28 cellular contexts compared by ENCODE assay signal in genomic region chr12:41362511-41362910, GRCh38.
"Had no signal": no experiment of that assay in that cellular context is flagged by ENCODE, and none has a peak within 500 bp of the region (broad histone marks: within the 10 kb centered on the region; RNA-seq: fewer than 3 reads in every experiment).

No MANE protein-coding gene starts in this region.

- H3K4me1 ChIP-seq: pancreas, prostate gland, spleen, suprapubic skin, testis, transverse colon, upper lobe of right lung, uterus had no signal

- H3K27me3 Mint-ChIP-seq: naive B cell; natural killer cell treated with Interleukin-12 subunit alpha and Interleukin-12 subunit beta and Interleukin-15 and Interleukin-18, amount 100 ng/mL, for 72 hours; stimulated activated memory B cell treated with anti-CD40 and anti-IgM and Interleukin-4, amounts not matched to agents 10 μg/mL and 1 μg/mL and 100 μg/mL, for 72 hours had no signal

- H3K4me3 ChIP-seq: pancreas, prostate gland, skin epidermis, smooth muscle cell, spleen, suprapubic skin, testis, tibial artery, transverse colon, upper lobe of right lung, uterus had no signal

- H3K27ac Mint-ChIP-seq: naive B cell; naive thymus-derived CD8-positive, alpha-beta T cell; natural killer cell treated with Interleukin-12 subunit alpha and Interleukin-12 subunit beta and Interleukin-15 and Interleukin-18, amount 100 ng/mL, for 72 hours; stimulated activated memory B cell treated with anti-CD40 and anti-IgM and Interleukin-4, amounts not matched to agents 10 μg/mL and 1 μg/mL and 100 μg/mL, for 72 hours; stimulated activated naive CD8-positive, alpha-beta T cell treated with anti-CD3 and anti-CD28 coated beads, Interleukin-15, amount 100 ng/mL, for 72 hours; type B pancreatic cell had no signal

- ATAC-seq: naive thymus-derived CD8-positive, alpha-beta T cell; natural killer cell treated with Interleukin-12 subunit alpha and Interleukin-12 subunit beta and Interleukin-15 and Interleukin-18, amount 100 ng/mL, for 72 hours; pancreas; right cardiac atrium; sciatic nerve; stimulated activated memory B cell treated with anti-CD40 and anti-IgM and Interleukin-4, amounts not matched to agents 10 μg/mL and 1 μg/mL and 100 μg/mL, for 72 hours; stimulated activated naive CD8-positive, alpha-beta T cell treated with anti-CD3 and anti-CD28 coated beads, Interleukin-15, amount 100 ng/mL, for 72 hours; stimulated activated naive CD8-positive, alpha-beta T cell treated with anti-CD3 and anti-CD28 coated beads, Interleukin-15, Interleukin-2, amounts not matched to agents 100 U/mL and 50 U/mL, for 24 hours; upper lobe of right lung had no signal

- H3K36me3 ChIP-seq: neutrophil, pancreas, prostate gland, spleen, suprapubic skin, tibial artery, transverse colon, upper lobe of right lung, uterus had no signal

- H3K36me3 Mint-ChIP-seq: naive B cell; naive thymus-derived CD8-positive, alpha-beta T cell; natural killer cell treated with Interleukin-12 subunit alpha and Interleukin-12 subunit beta and Interleukin-15 and Interleukin-18, amount 100 ng/mL, for 72 hours; stimulated activated memory B cell treated with anti-CD40 and anti-IgM and Interleukin-4, amounts not matched to agents 10 μg/mL and 1 μg/mL and 100 μg/mL, for 72 hours; type B pancreatic cell had no signal

- H3K4me3 Mint-ChIP-seq: naive B cell; naive thymus-derived CD8-positive, alpha-beta T cell; natural killer cell treated with Interleukin-12 subunit alpha and Interleukin-12 subunit beta and Interleukin-15 and Interleukin-18, amount 100 ng/mL, for 72 hours; neural crest cell; stimulated activated memory B cell treated with anti-CD40 and anti-IgM and Interleukin-4, amounts not matched to agents 10 μg/mL and 1 μg/mL and 100 μg/mL, for 72 hours; stimulated activated naive CD8-positive, alpha-beta T cell treated with anti-CD3 and anti-CD28 coated beads, Interleukin-15, amount 100 ng/mL, for 72 hours had no signal

- H3K27ac ChIP-seq: neutrophil, pancreas, prostate gland, skin epidermis, spleen, suprapubic skin, testis, tibial artery, transverse colon, upper lobe of right lung, uterus had no signal

- DNase-seq: naive B cell; naive thymus-derived CD8-positive, alpha-beta T cell; pancreas; right cardiac atrium; spleen; stimulated activated CD4-positive, alpha-beta T cell treated with anti-CD3 and anti-CD28 coated beads, Interleukin-12 subunit alpha, Interleukin-12 subunit beta, amount 100 ng/mL, for 4 hours; stimulated activated CD4-positive, alpha-beta T cell treated with anti-CD3 and anti-CD28 coated beads, Interleukin-1b, Interleukin-23, amount 100 ng/mL, for 48 hours; stimulated activated CD4-positive, alpha-beta T cell treated with anti-CD3 and anti-CD28 coated beads, Interleukin-4, amount 100 ng/mL, for 1 hour; stimulated activated CD4-positive, alpha-beta T cell treated with anti-CD3 and anti-CD28 coated beads, Interleukin-4, amount 100 ng/mL, for 4 hours; stimulated activated CD8-positive, alpha-beta memory T cell treated with anti-CD3 and anti-CD28 coated beads, Interleukin-4, amount 100 ng/mL, for 48 hours; stimulated activated naive CD4-positive, alpha-beta T cell; stimulated activated naive CD8-positive, alpha-beta T cell treated with anti-CD3 and anti-CD28 coated beads, Interleukin-15, amount 100 ng/mL, for 72 hours; stimulated activated naive CD8-positive, alpha-beta T cell treated with anti-CD3 and anti-CD28 coated beads, Interleukin-15, Interleukin-2, amounts not matched to agents 100 U/mL and 50 U/mL, for 24 hours; testis; tibial artery; transverse colon; upper lobe of right lung; uterus had no signal

- H3K4me2 ChIP-seq: smooth muscle cell had no signal

- H3K9me3 Mint-ChIP-seq: naive B cell; stimulated activated memory B cell treated with anti-CD40 and anti-IgM and Interleukin-4, amounts not matched to agents 10 μg/mL and 1 μg/mL and 100 μg/mL, for 72 hours; stimulated activated naive CD8-positive, alpha-beta T cell treated with anti-CD3 and anti-CD28 coated beads, Interleukin-15, amount 100 ng/mL, for 72 hours had no signal

- H3K27me3 ChIP-seq: neutrophil, pancreas, spleen, suprapubic skin, testis, tibial artery, transverse colon, upper lobe of right lung, uterus had no signal

- H3K4me1 Mint-ChIP-seq: naive B cell; naive thymus-derived CD8-positive, alpha-beta T cell; stimulated activated memory B cell treated with anti-CD40 and anti-IgM and Interleukin-4, amounts not matched to agents 10 μg/mL and 1 μg/mL and 100 μg/mL, for 72 hours; stimulated activated naive CD8-positive, alpha-beta T cell treated with anti-CD3 and anti-CD28 coated beads, Interleukin-15, amount 100 ng/mL, for 72 hours had no signal

- H3K9me3 ChIP-seq: neutrophil, pancreas, prostate gland, suprapubic skin, testis, tibial artery, transverse colon, upper lobe of right lung, uterus had no signal
